In genomic region chr22:43150731-43151206, GRCh38 we compare ENCODE assay signal across 8 cellular contexts. TPM values are rescaled to one million over a fixed set of nuclear protein-coding genes. Genes with fewer than 3 reads are reported as not detected.
DNase-seq lines count a peak whose midpoint lies in the region; ATAC-seq and TF ChIP-seq lines count a peak whose summit lies in the region.

No MANE protein-coding gene starts in this region.

- no peak for DNase-seq in H7
- no peak for DNase-seq in activated CD8-positive, alpha-beta T cell treated with anti-CD3 and anti-CD28 coated beads, Interleukin-2, amount 10 ng/mL, durations not matched to agents 7 days and 5 days
- DNase-seq in hepatocyte (ENCODE audit: low spot score): no peak
- DNase-seq in DMS153 (lab: John Stamatoyannopoulos, UW): no peak
- DNase-seq in stimulated activated CD4-positive, alpha-beta T cell treated with anti-CD3 and anti-CD28 coated beads, Interleukin-4, amount 100 ng/mL, for 24 hours: no peak

- H3K27ac ChIP-seq in hepatocyte: peak overlapping the region; percentile 24
- H3K27ac ChIP-seq in skeletal muscle tissue (ENCODE audit: low read depth, low read length): peak overlapping the region; percentile 40

- POLR2A ChIA-PET in activated CD8-positive, alpha-beta T cell treated with anti-CD3 and anti-CD28 coated beads, Interleukin-2, amount 10 ng/mL, durations not matched to agents 7 days and 5 days (lab: Charles Lee): interaction anchor here (1.2 to 1.3 kb wide), 2 partner anchors 8 to 37 kb away, joined by 3 read pairs; no protein-coding TSS in a partner anchor

- H3K4me1 ChIP-seq in hepatocyte (ENCODE audit: insufficient read depth): peaks cover 11% of the 10 kb centered on the region
- H3K4me1 ChIP-seq in skeletal muscle tissue (ENCODE audit: control insufficient read depth in 3 of 3, insufficient read depth in 3 of 3, low read length in 3 of 3): peaks cover 17 to 26% (median 20%) of the 10 kb centered on the region in 3 donors

- 92% methylated on average over 15 of the region's 15 CpGs for WGBS in hepatocyte (ENCODE audit: low lambda C conversion rate, missing lambda C conversion rate)

- H3K4me2 ChIP-seq in hepatocyte: peak overlapping the region; percentile 99

- no peaks in the 10 kb centered on the region for H3K27me3 Mint-ChIP-seq in activated CD8-positive, alpha-beta T cell treated with anti-CD3 and anti-CD28 coated beads, Interleukin-2, amount 10 ng/mL, durations not matched to agents 7 days and 5 days (ENCODE audit: low read depth)

- no peaks in the 10 kb centered on the region for H3K36me3 ChIP-seq in H7 (replicated peaks; ENCODE audit: control insufficient read depth, insufficient read depth, low read length)
- H3K36me3 ChIP-seq in hepatocyte (replicated peaks; ENCODE audit: insufficient read depth, low read depth): no peaks in the 10 kb centered on the region
- H3K36me3 ChIP-seq in skeletal muscle tissue (ENCODE audit: control insufficient read depth in 3 of 3, insufficient read depth in 3 of 3, low read length in 3 of 3): no peaks in the 10 kb centered on the region

- H3K36me3 Mint-ChIP-seq in activated CD8-positive, alpha-beta T cell treated with anti-CD3 and anti-CD28 coated beads, Interleukin-2, amount 10 ng/mL, durations not matched to agents 7 days and 5 days (ENCODE audit: low read depth): no peaks in the 10 kb centered on the region

- peaks cover 36% of the 10 kb centered on the region for H3K4me1 Mint-ChIP-seq in activated CD8-positive, alpha-beta T cell treated with anti-CD3 and anti-CD28 coated beads, Interleukin-2, amount 10 ng/mL, durations not matched to agents 7 days and 5 days (ENCODE audit: low read depth)

- no peak for TF ChIP-seq CTCF in hepatocyte (IDR thresholded peaks at IDR 0.05; ENCODE audit: poor library complexity)

- H3K79me2 ChIP-seq in hepatocyte: no peaks in the 10 kb centered on the region

- H3K9me3 Mint-ChIP-seq in activated CD8-positive, alpha-beta T cell treated with anti-CD3 and anti-CD28 coated beads, Interleukin-2, amount 10 ng/mL, durations not matched to agents 7 days and 5 days (ENCODE audit: insufficient read depth): no peaks in the 10 kb centered on the region

- H3K4me3 Mint-ChIP-seq in activated CD8-positive, alpha-beta T cell treated with anti-CD3 and anti-CD28 coated beads, Interleukin-2, amount 10 ng/mL, durations not matched to agents 7 days and 5 days: peak overlapping the region; percentile 87

- peak overlapping the region; percentile 97 for H2AFZ ChIP-seq in hepatocyte

- no peak for ATAC-seq in activated CD8-positive, alpha-beta T cell treated with anti-CD3 and anti-CD28 coated beads, Interleukin-2, amount 10 ng/mL, durations not matched to agents 7 days and 5 days
- ATAC-seq in GM21825 (IDR thresholded peaks at IDR 0.05; ENCODE audit: unreplicated experiment): no peak
- ATAC-seq in GM19351 (IDR thresholded peaks at IDR 0.05; ENCODE audit: unreplicated experiment): no peak

- H4K20me1 ChIP-seq in hepatocyte (ENCODE audit: insufficient read depth, poor library complexity, severe bottlenecking): no peaks in the 10 kb centered on the region

- H3K27ac Mint-ChIP-seq in activated CD8-positive, alpha-beta T cell treated with anti-CD3 and anti-CD28 coated beads, Interleukin-2, amount 10 ng/mL, durations not matched to agents 7 days and 5 days: peak overlapping the region; percentile 92

- H3K27me3 ChIP-seq in H7 (ENCODE audit: control insufficient read depth, insufficient read depth, low read length) (peaks cover 20% of the 10 kb centered on the region), hepatocyte (no peaks in the 10 kb centered on the region), skeletal muscle tissue (ENCODE audit: control insufficient read depth in 3 of 3, insufficient read depth in 3 of 3, low read length in 3 of 3) (no peaks in the 10 kb centered on the region)

- peak overlapping the region; percentile 57 for H3K4me3 ChIP-seq in H7 (ENCODE audit: insufficient read depth, low read depth, low read length)
- H3K4me3 ChIP-seq in hepatocyte: peak overlapping the region; percentile 73
- peak overlapping the region; percentile 67 to 76 (median 76) for H3K4me3 ChIP-seq in skeletal muscle tissue (ENCODE audit: low read length in 3 of 3)

- no peaks in the 10 kb centered on the region for H3K9me3 ChIP-seq in hepatocyte (ENCODE audit: low read depth)
- H3K9me3 ChIP-seq in skeletal muscle tissue (ENCODE audit: control insufficient read depth in 3 of 3, low read length in 3 of 3): no peaks in the 10 kb centered on the region

- CTCF ChIA-PET in activated CD8-positive, alpha-beta T cell treated with anti-CD3 and anti-CD28 coated beads, Interleukin-2, amount 10 ng/mL, durations not matched to agents 7 days and 5 days (lab: Charles Lee): no interaction called here

- H3K9ac ChIP-seq in skeletal muscle tissue (ENCODE audit: low read depth in 1 of 3, low read length in 3 of 3): peak overlapping the region; percentile 59 to 75 (median 63)

- no peaks in the 10 kb centered on the region for H3K9me2 ChIP-seq in hepatocyte (replicated peaks; ENCODE audit: insufficient read depth)

RNA-seq across cellular contexts. Expression of gene TSPO, which starts 0.6 kb away (rescaled TPM):
- total RNA-seq in H7 (2014; rRNA removed; shearing (Covaris generic)): 39.4 and 45.1 TPM in 2 replicates
- 10 to 100 TPM; 90.0 to 91.8 TPM for total RNA-seq in activated CD8-positive, alpha-beta T cell treated with anti-CD3 and anti-CD28 coated beads, Interleukin-2, amount 10 ng/mL, durations not matched to agents 7 days and 5 days
- total RNA-seq in hepatocyte (61.8 and 65.3 TPM in 2 replicates), skeletal muscle tissue (69.4 TPM)
- 131 and 138 TPM in 2 replicates for polyA plus RNA-seq in hepatocyte

RNA-seq across cellular contexts. Expression of gene MCAT, which starts 7.6 kb away (rescaled TPM):
- total RNA-seq in H7 (2014; rRNA removed; shearing (Covaris generic)): 27.8 and 29.0 TPM in 2 replicates
- 10 to 100 TPM; 10.9 to 11.6 TPM for total RNA-seq in activated CD8-positive, alpha-beta T cell treated with anti-CD3 and anti-CD28 coated beads, Interleukin-2, amount 10 ng/mL, durations not matched to agents 7 days and 5 days
- 14.6 and 16.9 TPM in 2 replicates for total RNA-seq in hepatocyte
- polyA plus RNA-seq in hepatocyte: 18.3 and 24.9 TPM in 2 replicates
- 8.4 TPM for total RNA-seq in skeletal muscle tissue

RNA-seq across cellular contexts. Expression of gene TTLL12, which starts 36.2 kb away (rescaled TPM):
- total RNA-seq in H7 (2014; rRNA removed; shearing (Covaris generic)): 90.5 and 100 TPM in 2 replicates
- total RNA-seq in activated CD8-positive, alpha-beta T cell treated with anti-CD3 and anti-CD28 coated beads, Interleukin-2, amount 10 ng/mL, durations not matched to agents 7 days and 5 days: 10 to 100 TPM; 49.3 to 52.9 TPM
- total RNA-seq in hepatocyte (39.6 and 40.9 TPM in 2 replicates), skeletal muscle tissue (13.0 TPM)
- polyA plus RNA-seq in hepatocyte: 41.9 and 50.3 TPM in 2 replicates

RNA-seq across cellular contexts. Expression of gene BIK, which starts 40.2 kb away (rescaled TPM):
- 2.1 and 3.2 TPM in 2 replicates for total RNA-seq in H7 (2014; rRNA removed; shearing (Covaris generic))
- 1 to 10 TPM; 1.7 to 2.0 TPM for total RNA-seq in activated CD8-positive, alpha-beta T cell treated with anti-CD3 and anti-CD28 coated beads, Interleukin-2, amount 10 ng/mL, durations not matched to agents 7 days and 5 days
- total RNA-seq in hepatocyte: 2.0 and 10.6 TPM in 2 replicates
- 15.5 and 17.7 TPM in 2 replicates for polyA plus RNA-seq in hepatocyte
- 0.52 TPM for total RNA-seq in skeletal muscle tissue
